12 cellular contexts compared by ENCODE assay signal in the genomic region with DNA sequence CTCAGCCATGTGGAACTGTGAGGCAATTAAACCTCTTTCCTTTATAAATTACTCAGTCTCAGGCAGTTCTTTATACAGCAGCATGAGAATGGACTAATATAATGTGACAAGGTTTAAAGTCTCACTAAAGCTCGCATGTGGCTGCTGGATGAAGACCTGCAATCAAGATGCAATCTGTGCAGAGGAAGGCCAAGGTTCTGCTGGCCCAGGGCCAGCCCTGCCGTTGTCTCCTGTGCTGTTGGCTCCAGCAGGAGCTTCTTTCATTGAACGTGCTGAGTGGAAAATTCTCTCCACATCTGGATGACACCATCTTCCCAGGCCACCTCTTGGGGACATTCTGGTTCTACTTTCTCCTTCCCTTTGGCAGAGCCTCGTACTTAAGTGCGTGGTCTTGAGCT.
"Had no signal": no experiment of that assay in that cellular context is flagged by ENCODE, and none has a peak within 500 bp of the region (broad histone marks: within the 10 kb centered on the region; RNA-seq: fewer than 3 reads in every experiment).

No MANE protein-coding gene starts in this region.

- H3K27ac ChIP-seq: foreskin keratinocyte, psoas muscle, right lobe of liver, spleen, tibial artery, upper lobe of left lung, uterus had no signal

- DNase-seq: mammary epithelial cell; psoas muscle; retina; right lobe of liver; spleen; stimulated activated CD4-positive, alpha-beta T cell treated with anti-CD3 and anti-CD28 coated beads, Interleukin-15, amount 100 ng/mL, for 24 hours; stimulated activated CD4-positive, alpha-beta T cell treated with anti-CD3 and anti-CD28 coated beads, Interleukin-1b, Interleukin-23, amount 100 ng/mL, for 48 hours; stimulated activated CD4-positive, alpha-beta T cell treated with anti-CD3 and anti-CD28 coated beads, Interleukin-4, amount 100 ng/mL, for 24 hours; tibial artery; upper lobe of left lung; uterus had no signal

- H3K4me3 ChIP-seq: psoas muscle, right lobe of liver, spleen, tibial artery, upper lobe of left lung, uterus had no signal

- H3K36me3 ChIP-seq: right lobe of liver, spleen, tibial artery, upper lobe of left lung, uterus had no signal

- H3K9me3 ChIP-seq: psoas muscle, right lobe of liver, tibial artery, upper lobe of left lung, uterus had no signal

- H3K27me3 ChIP-seq: right lobe of liver, spleen, tibial artery, upper lobe of left lung, uterus had no signal

- H3K4me1 ChIP-seq: foreskin keratinocyte, psoas muscle, right lobe of liver, tibial artery, upper lobe of left lung, uterus had no signal
